8 cellular contexts compared by ENCODE assay signal in the genomic region with DNA sequence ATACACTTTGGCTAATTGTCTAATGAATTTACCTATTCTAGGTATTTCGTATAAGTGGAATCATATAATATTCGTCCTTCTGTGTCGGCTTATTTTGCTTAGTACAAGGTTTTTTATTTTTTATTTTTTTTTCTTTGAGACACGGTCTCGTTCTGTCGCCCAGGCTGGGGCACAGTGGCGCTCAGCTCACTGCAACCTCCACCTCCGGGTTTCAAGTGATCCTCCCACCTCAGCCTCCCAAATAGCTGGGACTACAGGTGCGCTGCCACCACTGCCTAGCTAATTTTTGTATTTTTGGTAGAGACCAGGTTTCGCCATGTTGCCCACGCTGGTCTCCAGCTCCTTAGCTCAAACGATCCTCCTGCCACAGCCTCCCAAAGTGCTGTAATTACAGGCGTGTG. TPM values are rescaled to one million over a fixed set of nuclear protein-coding genes. Genes with fewer than 3 reads are reported as not detected.
A peak's percentile ranks its signal among the peaks of the same experiment; 100 is the strongest.
DNase-seq lines count a peak whose midpoint lies in the region; ATAC-seq, FAIRE-seq and TF ChIP-seq lines count a peak whose summit lies in the region.

No MANE protein-coding gene starts in this region.

- TF ChIP-seq EP300 in gastroesophageal sphincter (IDR thresholded peaks at IDR 0.05) = no peak

- POLR2A ChIA-PET in activated CD4-positive, alpha-beta memory T cell treated with anti-CD3 and anti-CD28 coated beads for 36 hours (lab: Charles Lee) = interaction anchor here (1.1 to 8.6 kb wide), 11 partner anchors 9 to 212 kb away, joined by 4 to 108 read pairs (median 21); partner anchors contain the start of genes C2orf42, MXD1 and PCBP1

- H3K23me2 ChIP-seq in H9 (ENCODE audit: insufficient read length, low read depth, low read length, poor library complexity, severe bottlenecking) = no peaks in the 10 kb centered on the region

- H3K9ac ChIP-seq in H9 (ENCODE audit: extremely low read depth, insufficient read length, low read length) = peak overlapping the region; percentile 83

- H3K36me3 ChIP-seq in gastroesophageal sphincter (no peaks in the 10 kb centered on the region), small intestine (ENCODE audit: control insufficient read depth in 2 of 2, insufficient read depth in 2 of 2, low read length in 2 of 2) (no peaks in the 10 kb centered on the region)

- no peak overlapping the region for H4K8ac ChIP-seq in H9 (replicated peaks; ENCODE audit: insufficient read length, low read depth, low read length)

- DNase-seq in H9 (no peak), small intestine (no peak), foreskin melanocyte (no peak), GM03348 (ENCODE audit: low spot score) (no peak)
- DNase-seq in activated CD4-positive, alpha-beta memory T cell treated with anti-CD3 and anti-CD28 coated beads for 36 hours = no peak

- H2BK15ac ChIP-seq in H9 (ENCODE audit: low read depth, low read length) = no peak overlapping the region

- H3K9me3 ChIP-seq in H9 (ENCODE audit: control insufficient read depth, low read depth, low read length) (no peaks in the 10 kb centered on the region), gastroesophageal sphincter (no peaks in the 10 kb centered on the region), small intestine (ENCODE audit: control insufficient read depth, low read depth) (no peaks in the 10 kb centered on the region)

- no peak overlapping the region for H2BK12ac ChIP-seq in H9 (ENCODE audit: insufficient read length, low read depth, low read length)

- H3K36me3 Mint-ChIP-seq in H9 (ENCODE audit: insufficient read depth in 1 of 3, low read depth in 3 of 3) = 0 out of 7 replicates have a peak, but pooled peaks cover 0 to 4% (median 0%) of the 10 kb centered on the region in 3 experiments
- peaks cover 5% of the 10 kb centered on the region for H3K36me3 Mint-ChIP-seq in activated CD4-positive, alpha-beta memory T cell treated with anti-CD3 and anti-CD28 coated beads for 36 hours

- H3K79me2 ChIP-seq in H9 (ENCODE audit: insufficient read depth, low read length) = no peaks in the 10 kb centered on the region

- peak overlapping the region; percentile 40 to 53 for H3K4me3 ChIP-seq in gastroesophageal sphincter
- H3K4me3 ChIP-seq in small intestine (ENCODE audit: low read depth in 1 of 2, low read length in 2 of 2) = peak overlapping the region; percentile 22 to 67

- no peak overlapping the region for H3K56ac ChIP-seq in H9 (ENCODE audit: insufficient read length, low read depth, low read length)

- H3K27ac ChIP-seq in H9 (ENCODE audit: insufficient read length, low read depth, low read length) (no peak overlapping the region), gastroesophageal sphincter (peak overlapping the region; percentile 86 to 98 (median 94)), small intestine (ENCODE audit: low read depth in 1 of 2, low read length in 1 of 2) (peak overlapping the region; percentile 99)

- H2BK5ac ChIP-seq in H9 (ENCODE audit: insufficient read length, low read length) = no peak overlapping the region

- no peak for FAIRE-seq in small intestine (lab: Jason Lieb, UNC)

- no peaks in the 10 kb centered on the region for H3K79me1 ChIP-seq in H9 (ENCODE audit: insufficient read depth, low read depth, low read length, poor library complexity, severe bottlenecking)

- intact Hi-C loops in activated CD4-positive, alpha-beta memory T cell treated with anti-CD3 and anti-CD28 coated beads for 36 hours (cut with micrococcal nuclease) = no loop called here

- H3K27me3 Mint-ChIP-seq in H9 (ENCODE audit: low read depth) = no peaks in the 10 kb centered on the region
- no peaks in the 10 kb centered on the region for H3K27me3 Mint-ChIP-seq in activated CD4-positive, alpha-beta memory T cell treated with anti-CD3 and anti-CD28 coated beads for 36 hours

- H3K4me1 Mint-ChIP-seq in H9 = peaks cover 47 to 57% of the 10 kb centered on the region in 2 experiments
- peaks cover 66% of the 10 kb centered on the region for H3K4me1 Mint-ChIP-seq in activated CD4-positive, alpha-beta memory T cell treated with anti-CD3 and anti-CD28 coated beads for 36 hours (ENCODE audit: low read depth)

- peak overlapping the region; percentile 96 for H2BK120ac ChIP-seq in H9 (ENCODE audit: low read depth, low read length, poor library complexity, severe bottlenecking)

- H3K23ac ChIP-seq in H9 (ENCODE audit: insufficient read length, low read depth, low read length) = no peak overlapping the region

- TF ChIP-seq CTCF in H9 (conservative IDR thresholded peaks at IDR 0.05) = no peak
- TF ChIP-seq CTCF in gastroesophageal sphincter (IDR thresholded peaks at IDR 0.05) = no peak

- H3K18ac ChIP-seq in H9 (ENCODE audit: insufficient read length, low read depth, low read length) = peak overlapping the region; percentile 99

- no peak for TF ChIP-seq POLR2A in gastroesophageal sphincter (IDR thresholded peaks at IDR 0.05)

- H3K27me3 ChIP-seq in H9 (ENCODE audit: insufficient read depth, low read length) (no peaks in the 10 kb centered on the region), gastroesophageal sphincter (no peaks in the 10 kb centered on the region), small intestine (ENCODE audit: control insufficient read depth in 2 of 2, insufficient read depth in 2 of 2, low read length in 2 of 2) (no peaks in the 10 kb centered on the region)

- H3K4me1 ChIP-seq in H9 (ENCODE audit: insufficient read depth, low read length) = peaks cover 14% of the 10 kb centered on the region
- peaks cover 0 to 19% (median 12%) of the 10 kb centered on the region in 3 donors for H3K4me1 ChIP-seq in gastroesophageal sphincter
- no peaks in the 10 kb centered on the region for H3K4me1 ChIP-seq in small intestine (ENCODE audit: control insufficient read depth in 2 of 2, insufficient read depth in 1 of 2, low read depth in 1 of 2, low read length in 1 of 2)

- peak overlapping the region; percentile 63 for H3K4me2 ChIP-seq in H9 (ENCODE audit: insufficient read depth, insufficient read length, low read length)

- peak overlapping the region; percentile 99; the same call in 1 of the 2 replicates for H3K14ac ChIP-seq in H9 (ENCODE audit: insufficient read depth, low read length)

- CTCF ChIA-PET in activated CD4-positive, alpha-beta memory T cell treated with anti-CD3 and anti-CD28 coated beads for 36 hours (lab: Charles Lee) = interaction anchor here (0.8 to 3.1 kb wide), 15 partner anchors 8 to 214 kb away, joined by 3 to 12 read pairs (median 5); no protein-coding TSS in a partner anchor

- no peak overlapping the region for H2BK20ac ChIP-seq in H9 (ENCODE audit: low read depth, low read length, poor library complexity, severe bottlenecking)

- H2AK5ac ChIP-seq in H9 (ENCODE audit: insufficient read length, low read length) = no peak overlapping the region

- peak overlapping the region; percentile 87 to 90 for H3K4me3 Mint-ChIP-seq in H9
- peak overlapping the region; percentile 92 for H3K4me3 Mint-ChIP-seq in activated CD4-positive, alpha-beta memory T cell treated with anti-CD3 and anti-CD28 coated beads for 36 hours

- ATAC-seq in gastroesophageal sphincter (no peak), HG03175 (IDR thresholded peaks at IDR 0.05; ENCODE audit: unreplicated experiment) (no peak), GM21381 (IDR thresholded peaks at IDR 0.05; ENCODE audit: unreplicated experiment) (no peak)

- no peaks in the 10 kb centered on the region; a peak in 2 of 5 replicates for H3K9me3 Mint-ChIP-seq in H9
- no peaks in the 10 kb centered on the region for H3K9me3 Mint-ChIP-seq in activated CD4-positive, alpha-beta memory T cell treated with anti-CD3 and anti-CD28 coated beads for 36 hours

- H3K27ac Mint-ChIP-seq in H9 = peak overlapping the region; percentile 99 to 100 (median 100); a peak in 6 of 7 replicates
- H3K27ac Mint-ChIP-seq in activated CD4-positive, alpha-beta memory T cell treated with anti-CD3 and anti-CD28 coated beads for 36 hours = peak overlapping the region; percentile 98

- H4K20me1 ChIP-seq in H9 (ENCODE audit: control insufficient read depth, insufficient read depth, insufficient read length) = no peaks in the 10 kb centered on the region

- H3T11ph ChIP-seq in H9 (ENCODE audit: low read length) = no peak overlapping the region

- whole genome bisulfite sequencing in H9 (ENCODE audit: extremely low coverage, insufficient read length, low lambda C conversion rate) = no CpG with 5 or more reads among the region's 13 CpGs
- 41 to 53% methylated on average over 10 to 11 of the region's 13 CpGs for WGBS in gastroesophageal sphincter (ENCODE audit: low coverage in 1 of 2), 2 donors
- 59 to 67% (median 65%) methylated on average over 13 of the region's 13 CpGs for WGBS in small intestine, 3 donors

- no peak overlapping the region for H4K5ac ChIP-seq in H9 (ENCODE audit: insufficient read length, low read depth, low read length)

- no peak overlapping the region; the same call in 1 of the 2 replicates for H3K4ac ChIP-seq in H9 (ENCODE audit: low read depth, low read length)

- H4K91ac ChIP-seq in H9 (ENCODE audit: insufficient read length, low read depth, low read length) = no peak overlapping the region

- no peak overlapping the region for H2AFZ ChIP-seq in H9 (ENCODE audit: low read length)

RNA-seq across cellular contexts. Expression of gene PCBP1, which starts 38.2 kb away (rescaled TPM):
- total RNA-seq in H9 (2021) (457 and 465 TPM in 2 replicates), gastroesophageal sphincter (100 to 1,000 TPM; 117 to 222 (median 167) TPM)
- 100 to 1,000 TPM; 444 to 449 TPM for total RNA-seq in activated CD4-positive, alpha-beta memory T cell treated with anti-CD3 and anti-CD28 coated beads for 36 hours
- 100 to 1,000 TPM; 247 to 311 (median 291) TPM for polyA plus RNA-seq in small intestine
